In the genomic region with DNA sequence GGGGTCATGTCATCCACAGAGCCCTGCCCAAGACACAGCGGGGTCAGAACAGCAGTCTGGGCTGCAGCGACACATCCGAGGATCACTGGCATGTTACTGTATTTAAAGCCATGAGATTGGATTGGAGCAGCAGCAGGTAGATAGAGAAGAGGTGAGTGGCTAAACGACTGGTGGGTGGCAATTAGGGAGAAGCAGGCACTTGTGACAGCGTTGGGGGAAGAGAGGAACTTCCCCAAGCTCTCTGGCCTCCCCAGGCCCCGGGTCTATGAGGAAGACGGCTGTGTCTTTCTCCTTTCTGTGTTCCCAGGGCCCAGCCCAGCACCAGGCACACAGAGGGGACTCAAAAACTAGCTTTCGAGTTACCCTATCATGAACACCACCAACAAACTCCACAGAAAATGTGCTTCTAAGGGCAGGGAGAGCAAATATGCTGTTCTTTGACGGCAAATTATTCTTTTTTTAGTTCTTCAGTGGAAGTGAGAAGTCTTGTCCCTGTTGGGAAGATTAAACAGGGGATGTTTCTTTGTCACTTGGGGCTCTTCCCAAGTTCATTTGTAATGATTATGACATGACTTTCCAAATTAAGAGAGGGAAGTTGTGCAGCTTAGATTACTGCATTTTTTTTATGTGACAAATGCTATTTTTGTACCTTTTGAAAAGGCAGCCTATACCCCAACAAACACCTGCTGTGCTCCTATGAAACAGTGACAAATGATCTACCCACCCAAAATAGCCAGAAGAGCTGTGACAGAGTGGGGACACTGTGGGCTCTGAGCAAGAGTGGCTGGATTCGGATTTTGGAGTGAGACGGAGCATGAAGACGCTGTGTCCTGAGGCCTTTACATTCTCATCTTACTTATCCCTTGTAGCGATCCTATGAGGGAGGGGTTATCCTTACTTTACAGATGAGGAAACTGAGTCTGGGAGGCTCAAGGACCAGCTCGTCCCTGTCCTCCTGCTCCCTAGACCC, we compare ENCODE assay signal across 19 cellular contexts.
"Had no signal": no experiment of that assay in that cellular context is flagged by ENCODE, and none has a peak within 500 bp of the region (broad histone marks: within the 10 kb centered on the region; RNA-seq: fewer than 3 reads in every experiment).

No MANE protein-coding gene starts in this region.

- H3K36me3 ChIP-seq: heart left ventricle, tibial nerve had no signal

- H3K27ac ChIP-seq: tibial nerve had no signal

- H3K4me3 ChIP-seq: heart left ventricle, tibial nerve had no signal

- ATAC-seq: heart left ventricle, left cardiac atrium had no signal

- DNase-seq: activated B cell treated with CpG ODN at 0.5 μM for 24 hours; activated CD4-positive, alpha-beta memory T cell treated with anti-CD3 and anti-CD28 coated beads for 36 hours; activated CD4-positive, alpha-beta T cell treated with anti-CD3 and anti-CD28 coated beads for 48 hours; activated effector memory CD4-positive, alpha-beta T cell treated with anti-CD3 and anti-CD28 coated beads, Interleukin-2, amount 50 U/mL, for 16 hours; activated naive CD4-positive, alpha-beta T cell treated with anti-CD3 and anti-CD28 coated beads, Interleukin-2, amount 10 ng/mL, durations not matched to agents 7 days and 5 days; activated T-cell treated with anti-CD3 and anti-CD28 coated beads for 4 hours; amygdala; effector CD4-positive, alpha-beta T cell; erythroblast; heart left ventricle; left cardiac atrium; posterior cingulate gyrus; retina; stimulated activated CD4-positive, alpha-beta T cell treated with anti-CD3 and anti-CD28 coated beads, Interleukin-4, amount 100 ng/mL, for 4 hours; T1000 had no signal

- H3K9me3 ChIP-seq: heart left ventricle, tibial nerve had no signal

- FAIRE-seq: endometrium, islet of Langerhans, urothelium cell line had no signal
